Comparison of ENCODE assay signal across 27 cellular contexts in genomic region chr17:72569193-72569946, GRCh38.
DNase-seq lines count a peak whose midpoint lies in the region; ATAC-seq and TF ChIP-seq lines count a peak whose summit lies in the region.
"Had no signal": no experiment of that assay in that cellular context is flagged by ENCODE, and none has a peak within 500 bp of the region (broad histone marks: within the 10 kb centered on the region; RNA-seq: fewer than 3 reads in every experiment).

No MANE protein-coding gene starts in this region.

- peak; percentile 47 for DNase-seq in NCI-H2171 treated with DMSO at 0.1 percent for 48 hours (lab: John Stamatoyannopoulos, UW)
- no peak for DNase-seq in NCI-H2171 (lab: John Stamatoyannopoulos, UW)
- DNase-seq in NCI-H748 (lab: John Stamatoyannopoulos, UW; ENCODE audit: unreplicated experiment) = peak; percentile 73
- peak; percentile 50 for DNase-seq in colonic mucosa
- DNase-seq in transverse colon = peak; percentile 52
- DNase-seq in activated CD8-positive, alpha-beta memory T cell treated with anti-CD3 and anti-CD28 coated beads for 24 hours = no peak
- DNase-seq in GM13977 (ENCODE audit: low spot score) = no peak
- DNase-seq: activated CD4-positive, alpha-beta T cell treated with anti-CD3 and anti-CD28 coated beads for 36 hours; activated CD8-positive, alpha-beta memory T cell treated with anti-CD3 and anti-CD28 coated beads, Interleukin-2, amount 50 U/mL, for 4 hours; activated gamma-delta T cell; adrenal gland; CD4-positive, alpha-beta memory T cell; central memory CD4-positive, alpha-beta T cell; effector memory CD4-positive, alpha-beta T cell; EL; H7; head of caudate nucleus; immature natural killer cell; KBM-7; MV-4-11; naive B cell; NCI-H510A; sigmoid colon; stimulated activated naive CD8-positive, alpha-beta T cell treated with anti-CD3 and anti-CD28 coated beads, Interleukin-15, amount 100 ng/mL, for 72 hours had no signal

- 40% methylated on average over 1 to 15 of the region's 17 CpGs for WGBS in transverse colon (ENCODE audit: low coverage in 1 of 2), 2 donors

- in situ Hi-C loops in transverse colon (cut with MboI; ENCODE audit: low pct_ligation_motif_present in 1 of 4, low pct_unique_long_range_greater_than_20kb in 1 of 4, low sequenced_read_pairs in 3 of 4) (loop anchor here (10.0 to 25.0 kb wide), 6 partner anchors 55 to 793 kb away; partner anchors contain the start of genes COG1 (in 3 of the 4) and SSTR2 (in 1 of the 4)), GM13977 (cut with MboI; ENCODE audit: low pct_unique_long_range_greater_than_20kb, low sequenced_read_pairs, unreplicated experiment) (loop anchor here (25.0 kb wide), 2 partner anchors 618 to 793 kb away; partner anchors contain the start of gene COG1)

- intact Hi-C loops in colonic mucosa (cut with DNase I) = loop anchor here (10.0 kb wide), 1 partner anchor 615 kb away; no protein-coding TSS in a partner anchor
- intact Hi-C loops in transverse colon (cut with DNase I; ENCODE audit: low total_unique reads) = no loop called here

- TF ChIP-seq EP300 in transverse colon (IDR thresholded peaks at IDR 0.05; ENCODE audit: low read depth) = no peak

- no peaks in the 10 kb centered on the region for H3K9me3 ChIP-seq in colonic mucosa
- no peaks in the 10 kb centered on the region for H3K9me3 ChIP-seq in transverse colon
- H3K9me3 ChIP-seq: adrenal gland, sigmoid colon had no signal

- no peak for TF ChIP-seq CTCF in colonic mucosa (IDR thresholded peaks at IDR 0.05)
- no peak for TF ChIP-seq CTCF in transverse colon (IDR thresholded peaks at IDR 0.05)
- no peak for TF ChIP-seq CTCF in GM13977 (IDR thresholded peaks at IDR 0.05; ENCODE audit: extremely low read depth, insufficient read depth, missing control alignments)

- H3K4me3 ChIP-seq in colonic mucosa (no peak overlapping the region), transverse colon (no peak overlapping the region)
- H3K4me3 ChIP-seq: adrenal gland, lung, sigmoid colon had no signal

- H3K27ac ChIP-seq in colonic mucosa (no peak overlapping the region), transverse colon (peak overlapping the region in 1 of 4 donors; percentile 11)
- H3K27ac ChIP-seq: adrenal gland, parathyroid adenoma, sigmoid colon had no signal

- H3K27me3 ChIP-seq in colonic mucosa (no peaks in the 10 kb centered on the region), transverse colon (no peaks in the 10 kb centered on the region)

- ATAC-seq in GM18505 (IDR thresholded peaks at IDR 0.05; ENCODE audit: unreplicated experiment) = no peak
- ATAC-seq: activated CD4-positive, alpha-beta T cell treated with anti-CD3 and anti-CD28 coated beads for 36 hours; stimulated activated naive CD8-positive, alpha-beta T cell treated with anti-CD3 and anti-CD28 coated beads, Interleukin-15, amount 100 ng/mL, for 72 hours had no signal

- H3K9ac ChIP-seq in colonic mucosa (ENCODE audit: low read depth in 2 of 2, low read length in 2 of 2) = no peak overlapping the region
- H3K9ac ChIP-seq: parathyroid adenoma had no signal

- H3K36me3 ChIP-seq in colonic mucosa = no peaks in the 10 kb centered on the region
- H3K36me3 ChIP-seq in transverse colon = no peaks in the 10 kb centered on the region
- H3K36me3 ChIP-seq: adrenal gland, sigmoid colon had no signal

- H3K4me1 ChIP-seq in colonic mucosa (no peaks in the 10 kb centered on the region), transverse colon (peaks cover 0 to 33% (median 20%) of the 10 kb centered on the region in 4 donors)
- H3K4me1 ChIP-seq: adrenal gland, parathyroid adenoma, sigmoid colon had no signal

- TF ChIP-seq POLR2A in transverse colon (IDR thresholded peaks at IDR 0.05) (no peak), GM18505 (IDR thresholded peaks at IDR 0.05; ENCODE audit: borderline replicate concordance, extremely low read depth, insufficient read depth, insufficient read length) (no peak)

Comparison
In these comparisons a context has a peak if more than half of its experiments do, and no peak if none do; other contexts are left out.
1. DNase-seq: peak in NCI-H2171 treated with DMSO at 0.1 percent for 48 hours (single experiment), NCI-H748 (single experiment), colonic mucosa (single experiment) and transverse colon (single experiment); none in NCI-H2171 (single experiment), activated CD8-positive, alpha-beta memory T cell treated with anti-CD3 and anti-CD28 coated beads for 24 hours (single experiment) and GM13977 (single experiment).